ENCODE assay signal across 22 cellular contexts in genomic region chr13:90089051-90089450, GRCh38.
DNase-seq lines count a peak whose midpoint lies in the region; ATAC-seq, FAIRE-seq and TF ChIP-seq lines count a peak whose summit lies in the region.
"Had no signal": no experiment of that assay in that cellular context is flagged by ENCODE, and none has a peak within 500 bp of the region (broad histone marks: within the 10 kb centered on the region; RNA-seq: fewer than 3 reads in every experiment).

No MANE protein-coding gene starts in this region.

- intact Hi-C loops in HepG2 (cut with micrococcal nuclease; ENCODE audit: unreplicated experiment) = no loop called here
- intact Hi-C loops in right lobe of liver (cut with DNase I) = no loop called here
- intact Hi-C loops in K562 (cut with micrococcal nuclease) = no loop called here
- intact Hi-C loops in pancreas (cut with DNase I) = no loop called here

- H3K4me1 ChIP-seq in HepG2 (ENCODE audit: insufficient read depth, low read length) (no peaks in the 10 kb centered on the region), right lobe of liver (no peaks in the 10 kb centered on the region), K562 (replicated peaks in 1 of 2; ENCODE audit: control insufficient read depth in 2 of 2, insufficient read depth in 2 of 2, low read length in 2 of 2) (no peaks in the 10 kb centered on the region), pancreas (no peaks in the 10 kb centered on the region)
- H3K4me1 ChIP-seq: A549; BE2C; BLaER1 treated with 17β-estradiol and CSF1 and Interleukin-3, amounts not matched to agents 10 nM and 100 nM had no signal

- H2AFZ ChIP-seq in HepG2 (ENCODE audit: low read length) = no peak overlapping the region
- no peak overlapping the region for H2AFZ ChIP-seq in K562 (ENCODE audit: low read depth, low read length)
- H2AFZ ChIP-seq: GM23338 had no signal

- ATAC-seq in HepG2 (no peak), right lobe of liver (no peak), K562 (no peak), pancreas (no peak), GM21717 (IDR thresholded peaks at IDR 0.05; ENCODE audit: unreplicated experiment) (no peak)
- ATAC-seq: A549, GM12878, GM23338, HCT116 had no signal

- no peak overlapping the region for H3K4me3 ChIP-seq in HepG2 (replicated peaks in 1 of 3; ENCODE audit: insufficient read depth in 1 of 3, low read depth in 2 of 3, low read length in 3 of 3)
- no peak overlapping the region for H3K4me3 ChIP-seq in right lobe of liver
- no peak overlapping the region for H3K4me3 ChIP-seq in K562
- no peak overlapping the region for H3K4me3 ChIP-seq in pancreas
- H3K4me3 ChIP-seq: A549; BLaER1 treated with 17β-estradiol and CSF1 and Interleukin-3, amounts not matched to agents 10 nM and 100 nM; GM12878; GM23338 had no signal

- H3K4me2 ChIP-seq in HepG2 (ENCODE audit: low read depth, low read length) = no peak overlapping the region
- H3K4me2 ChIP-seq in K562 (ENCODE audit: insufficient read depth, low read length) = no peak overlapping the region
- H3K4me2 ChIP-seq: A549; BLaER1 treated with 17β-estradiol and CSF1 and Interleukin-3, amounts not matched to agents 10 nM and 100 nM; GM23338 had no signal

- no peaks in the 10 kb centered on the region for H3K9me1 ChIP-seq in K562 (ENCODE audit: control insufficient read depth, insufficient read depth, low read length)

- H3K9ac ChIP-seq in HepG2 (ENCODE audit: insufficient read depth, low read depth, low read length) (no peak overlapping the region), K562 (ENCODE audit: insufficient read depth in 1 of 2, low read depth in 2 of 2, low read length in 2 of 2) (no peak overlapping the region)
- H3K9ac ChIP-seq: BLaER1 treated with 17β-estradiol and CSF1 and Interleukin-3, amounts not matched to agents 10 nM and 100 nM had no signal

- no peaks in the 10 kb centered on the region for H3K27me3 ChIP-seq in HepG2 (ENCODE audit: control insufficient read depth in 1 of 2, insufficient read depth in 2 of 2, low read length in 2 of 2)
- no peaks in the 10 kb centered on the region for H3K27me3 ChIP-seq in right lobe of liver
- H3K27me3 ChIP-seq in K562 (ENCODE audit: control insufficient read depth in 2 of 2, insufficient read depth in 2 of 2, low read length in 2 of 2) = no peaks in the 10 kb centered on the region
- H3K27me3 ChIP-seq in pancreas = no peaks in the 10 kb centered on the region
- H3K27me3 ChIP-seq: BE2C; BLaER1 treated with 17β-estradiol and CSF1 and Interleukin-3, amounts not matched to agents 10 nM and 100 nM had no signal

- TF ChIP-seq RAD21 in HepG2 (CRISPR knock-in tag; IDR thresholded peaks at IDR 0.05) (no peak), K562 (CRISPR knock-in tag; conservative IDR thresholded peaks at IDR 0.05 in 1 of 2, IDR thresholded peaks at IDR 0.05 in 1 of 2) (no peak)

- no peak for TF ChIP-seq CTCF in HepG2 (CRISPR knock-in tag; IDR thresholded peaks at IDR 0.05)
- TF ChIP-seq CTCF in right lobe of liver (IDR thresholded peaks at IDR 0.05) = no peak
- no peak for TF ChIP-seq CTCF in K562 (IDR thresholded peaks at IDR 0.05 in 2 of 3, conservative IDR thresholded peaks at IDR 0.05 in 1 of 3; ENCODE audit: insufficient read depth in 2 of 3, low read depth in 1 of 3, low read length in 3 of 3)
- no peak for TF ChIP-seq CTCF in pancreas (IDR thresholded peaks at IDR 0.05)

- POLR2A ChIA-PET in HepG2 (lab: Yijun Ruan, JAX) (no interaction called here), K562 (lab: Yijun Ruan, JAX) (no interaction called here)

- TF ChIP-seq EP300 in HepG2 (IDR thresholded peaks at IDR 0.05; ENCODE audit: low read depth in 2 of 2, low read length in 2 of 2) (no peak), HepG2 (CRISPR knock-in tag; IDR thresholded peaks at IDR 0.05; ENCODE audit: borderline replicate concordance) (no peak), K562 (IDR thresholded peaks at IDR 0.05; ENCODE audit: low read length) (no peak)

- no peak for TF ChIP-seq POLR2A in HepG2 (IDR thresholded peaks at IDR 0.05; ENCODE audit: insufficient read depth in 1 of 2, low read depth in 2 of 2, low read length in 2 of 2)
- no peak for TF ChIP-seq POLR2A in right lobe of liver (IDR thresholded peaks at IDR 0.05)
- TF ChIP-seq POLR2A in K562 (conservative IDR thresholded peaks at IDR 0.05) = no peak

- in situ Hi-C loops in HepG2 (cut with HindIII; ENCODE audit: extremely low pct_ligation_motif_present, low pct_unique_long_range_greater_than_20kb) (no loop called here), K562 (cut with MboI) (no loop called here)

- DNase-seq in HepG2 (ENCODE audit: low spot score) (no peak), right lobe of liver (no peak), K562 (ENCODE audit: extremely low read depth in 1 of 4, low spot score in 3 of 4) (no peak), pancreas (no peak), globus pallidus (ENCODE audit: low spot score) (no peak)
- DNase-seq: ACHN; AML-193; BE2C; CD4-positive, alpha-beta T cell; CD8-positive, alpha-beta memory T cell; DMS 273 treated with DMSO at 0.1 percent for 48 hours; DMS53; DMS79 treated with DMSO at 0.1 percent for 48 hours; H9 had no signal

- H4K20me1 ChIP-seq in HepG2 (ENCODE audit: insufficient read depth, low read length) = no peaks in the 10 kb centered on the region
- no peaks in the 10 kb centered on the region for H4K20me1 ChIP-seq in K562 (replicated peaks; ENCODE audit: control insufficient read depth, insufficient read depth, low read length)
- H4K20me1 ChIP-seq: BLaER1 treated with 17β-estradiol and CSF1 and Interleukin-3, amounts not matched to agents 10 nM and 100 nM had no signal

- FAIRE-seq in HepG2 (lab: Jason Lieb, UNC) = no peak
- FAIRE-seq in K562 (lab: Jason Lieb, UNC) = no peak
- FAIRE-seq in pancreas (lab: Jason Lieb, UNC) = peak; percentile 17
- FAIRE-seq: A549, GM12878, GM19239 had no signal

- H3K27ac ChIP-seq in HepG2 (ENCODE audit: extremely low read length, insufficient read depth, low read length) (no peak overlapping the region), right lobe of liver (no peak overlapping the region), K562 (ENCODE audit: extremely low read depth, low read depth, low read length) (no peak overlapping the region), pancreas (no peak overlapping the region)
- H3K27ac ChIP-seq: 22Rv1; A549; BLaER1 treated with 17β-estradiol and CSF1 and Interleukin-3, amounts not matched to agents 10 nM and 100 nM had no signal

- H3K79me2 ChIP-seq in HepG2 (ENCODE audit: insufficient read depth, low read length) (no peaks in the 10 kb centered on the region), K562 (ENCODE audit: control insufficient read depth, insufficient read depth, low read length) (no peaks in the 10 kb centered on the region)

- no peaks in the 10 kb centered on the region for H3K36me3 ChIP-seq in HepG2 (replicated peaks in 1 of 2; ENCODE audit: control insufficient read depth in 1 of 2, insufficient read depth in 2 of 2, low read length in 2 of 2)
- no peaks in the 10 kb centered on the region for H3K36me3 ChIP-seq in right lobe of liver
- H3K36me3 ChIP-seq in K562 (ENCODE audit: control insufficient read depth, insufficient read depth, low read length) = no peaks in the 10 kb centered on the region
- H3K36me3 ChIP-seq in pancreas = no peaks in the 10 kb centered on the region
- H3K36me3 ChIP-seq: BE2C; BLaER1 treated with 17β-estradiol and CSF1 and Interleukin-3, amounts not matched to agents 10 nM and 100 nM had no signal

- 38% methylated on average over 3 of the region's 3 CpGs for WGBS in HepG2 (ENCODE audit: low lambda C conversion rate)
- WGBS in right lobe of liver (ENCODE audit: insufficient coverage, low coverage, low lambda C conversion rate, missing lambda C conversion rate) = 72% methylated on average over 3 of the region's 3 CpGs
- 5% methylated on average over 3 of the region's 3 CpGs for WGBS in K562 (ENCODE audit: insufficient coverage, low coverage, missing lambda C conversion rate)
- WGBS in pancreas, 2 donors = 73 to 93% methylated on average over 3 of the region's 3 CpGs

- H3K9me3 ChIP-seq in HepG2 (ENCODE audit: low read length) (peaks cover 5% of the 10 kb centered on the region), right lobe of liver (no peaks in the 10 kb centered on the region), K562 (replicated peaks; ENCODE audit: control insufficient read depth, insufficient read depth, low read depth, low read length) (no peaks in the 10 kb centered on the region; the same call in none of the 2 replicates), pancreas (no peaks in the 10 kb centered on the region)
- H3K9me3 ChIP-seq: A549, BE2C had no signal

- CTCF ChIA-PET in HepG2 (lab: Yijun Ruan, JAX; ENCODE audit: low intra/inter-chr PET ratio, low total read pairs) = no interaction called here
- CTCF ChIA-PET in K562 (lab: Yijun Ruan, JAX; ENCODE audit: low intra/inter-chr PET ratio) = no interaction called here

- BruUV-seq in HepG2 (replicated peaks; lab: Mats Ljungman, UMichigan) = no TSS peak
- BruUV-seq in K562 (replicated peaks; lab: Mats Ljungman, UMichigan) = no TSS peak

TF ChIP-seq in HepG2, 621 proteins besides CTCF, POLR2A, EP300 and RAD21:
- TF ChIP-seq ZNF878 (CRISPR knock-in tag; IDR thresholded peaks at IDR 0.05) (no peak), TBX2 (CRISPR knock-in tag; IDR thresholded peaks at IDR 0.05; ENCODE audit: borderline replicate concordance) (no peak), MAFK (conservative IDR thresholded peaks at IDR 0.05 in 1 of 2, IDR thresholded peaks at IDR 0.05 in 1 of 2; ENCODE audit: low read length in 2 of 2) (peak in 1 of 2 experiments; percentile 46; a peak in 2 of 4 replicates), MAFF (IDR thresholded peaks at IDR 0.05; ENCODE audit: low read depth, low read length) (0 out of 2 replicates have a peak, but pooled peaks have one; percentile 10), HOXD1 (CRISPR knock-in tag; IDR thresholded peaks at IDR 0.05) (no peak)

TF ChIP-seq in K562, 482 proteins besides CTCF, POLR2A, EP300 and RAD21 (continues in another document):
- TF ChIP-seq ZNF23 (CRISPR knock-in tag; IDR thresholded peaks at IDR 0.05) (no peak), JUND (IDR thresholded peaks at IDR 0.05; ENCODE audit: borderline replicate concordance, low read depth, low read length) (no peak), JUND (tag; IDR thresholded peaks at IDR 0.05; ENCODE audit: borderline replicate concordance, low read depth, low read length) (no peak), ZNF124 (CRISPR knock-in tag; IDR thresholded peaks at IDR 0.05) (no peak)

Comparison
In these comparisons a context has a peak if more than half of its experiments do, and no peak if none do; other contexts are left out.
1. Of the 241 proteins assayed by ChIP-seq in both HepG2 and K562: peak only in HepG2: none; only in K562: MAFG; in both: MAFF; in neither: 238; mixed calls (peak in some experiments, not most) for 1.